Comparison of ENCODE assay signal across 1 cellular context in genomic region chr1:167629681-167630567, GRCh38.
TF ChIP-seq lines count a peak whose summit lies in the region.

A gene with protein sequence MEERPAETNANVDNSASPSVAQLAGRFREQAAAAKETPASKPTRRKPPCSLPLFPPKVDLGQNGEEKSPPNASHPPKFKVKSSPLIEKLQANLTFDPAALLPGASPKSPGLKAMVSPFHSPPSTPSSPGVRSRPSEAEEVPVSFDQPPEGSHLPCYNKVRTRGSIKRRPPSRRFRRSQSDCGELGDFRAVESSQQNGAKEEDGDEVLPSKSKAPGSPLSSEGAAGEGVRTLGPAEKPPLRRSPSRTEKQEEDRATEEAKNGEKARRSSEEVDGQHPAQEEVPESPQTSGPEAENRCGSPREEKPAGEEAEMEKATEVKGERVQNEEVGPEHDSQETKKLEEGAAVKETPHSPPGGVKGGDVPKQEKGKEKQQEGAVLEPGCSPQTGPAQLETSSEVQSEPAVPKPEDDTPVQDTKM (plus strand): TSS chr1:167630232. CDS start chr1:167630424, 192 bp downstream.

TF ChIP-seq in K562, 482 proteins besides CTCF, POLR2A, EP300 and RAD21 (continued from another document and continues in another):
- TF ChIP-seq ZKSCAN3 (CRISPR knock-in tag; IDR thresholded peaks at IDR 0.05) (no peak), HDAC2 (IDR thresholded peaks at IDR 0.05) (0 out of 2 replicates have a peak, but pooled peaks have one; percentile 23), HSF4 (CRISPR knock-in tag; IDR thresholded peaks at IDR 0.05; ENCODE audit: borderline replicate concordance) (0 out of 2 replicates have a peak, but pooled peaks have one; percentile 23), GATAD2B (IDR thresholded peaks at IDR 0.05; ENCODE audit: borderline replicate concordance) (peak; percentile 89), HNRNPK (IDR thresholded peaks at IDR 0.05; ENCODE audit: low read depth, low read length, poor library complexity, severe bottlenecking) (peak; percentile 78), HES1 (IDR thresholded peaks at IDR 0.05; ENCODE audit: low read depth) (no peak), ZNF785 (CRISPR knock-in tag; IDR thresholded peaks at IDR 0.05) (no peak), EGR1 (conservative IDR thresholded peaks at IDR 0.05) (peak; percentile 62), CBFA2T3 (IDR thresholded peaks at IDR 0.05) (no peak), MYNN (IDR thresholded peaks at IDR 0.05) (no peak), MYNN (CRISPR knock-in tag; IDR thresholded peaks at IDR 0.05) (no peak), MTF1 (CRISPR knock-in tag; IDR thresholded peaks at IDR 0.05; ENCODE audit: borderline replicate concordance) (no peak), HBP1 (CRISPR knock-in tag; IDR thresholded peaks at IDR 0.05) (no peak), LCOR (CRISPR knock-in tag; IDR thresholded peaks at IDR 0.05) (no peak), THRB (CRISPR knock-in tag; conservative IDR thresholded peaks at IDR 0.05) (no peak), ZBTB8A (IDR thresholded peaks at IDR 0.05; ENCODE audit: partially characterized antibody) (no peak), THAP12 (CRISPR knock-in tag; IDR thresholded peaks at IDR 0.05) (peak; percentile 68), ZNF316 (IDR thresholded peaks at IDR 0.05) (no peak), CHAMP1 (IDR thresholded peaks at IDR 0.05) (no peak), E2F1 (CRISPR knock-in tag; IDR thresholded peaks at IDR 0.05) (0 out of 2 replicates have a peak, but pooled peaks have one; percentile 45), NCOA4 (IDR thresholded peaks at IDR 0.05; ENCODE audit: partially characterized antibody) (no peak), BRCA1 (IDR thresholded peaks at IDR 0.05) (no peak), BRCA1 (CRISPR knock-in tag; IDR thresholded peaks at IDR 0.05) (no peak), PHB2 (IDR thresholded peaks at IDR 0.05; ENCODE audit: low read depth) (peak; percentile 40; the same call in 1 of the 2 replicates), PHF21A (IDR thresholded peaks at IDR 0.05; ENCODE audit: borderline replicate concordance, low read depth) (no peak), NFRKB (IDR thresholded peaks at IDR 0.05; ENCODE audit: low read depth) (peak; percentile 97), BRD9 (IDR thresholded peaks at IDR 0.05; ENCODE audit: low read depth, partially characterized antibody) (peak; percentile 94)
- TF ChIP-seq, protein P1, sequence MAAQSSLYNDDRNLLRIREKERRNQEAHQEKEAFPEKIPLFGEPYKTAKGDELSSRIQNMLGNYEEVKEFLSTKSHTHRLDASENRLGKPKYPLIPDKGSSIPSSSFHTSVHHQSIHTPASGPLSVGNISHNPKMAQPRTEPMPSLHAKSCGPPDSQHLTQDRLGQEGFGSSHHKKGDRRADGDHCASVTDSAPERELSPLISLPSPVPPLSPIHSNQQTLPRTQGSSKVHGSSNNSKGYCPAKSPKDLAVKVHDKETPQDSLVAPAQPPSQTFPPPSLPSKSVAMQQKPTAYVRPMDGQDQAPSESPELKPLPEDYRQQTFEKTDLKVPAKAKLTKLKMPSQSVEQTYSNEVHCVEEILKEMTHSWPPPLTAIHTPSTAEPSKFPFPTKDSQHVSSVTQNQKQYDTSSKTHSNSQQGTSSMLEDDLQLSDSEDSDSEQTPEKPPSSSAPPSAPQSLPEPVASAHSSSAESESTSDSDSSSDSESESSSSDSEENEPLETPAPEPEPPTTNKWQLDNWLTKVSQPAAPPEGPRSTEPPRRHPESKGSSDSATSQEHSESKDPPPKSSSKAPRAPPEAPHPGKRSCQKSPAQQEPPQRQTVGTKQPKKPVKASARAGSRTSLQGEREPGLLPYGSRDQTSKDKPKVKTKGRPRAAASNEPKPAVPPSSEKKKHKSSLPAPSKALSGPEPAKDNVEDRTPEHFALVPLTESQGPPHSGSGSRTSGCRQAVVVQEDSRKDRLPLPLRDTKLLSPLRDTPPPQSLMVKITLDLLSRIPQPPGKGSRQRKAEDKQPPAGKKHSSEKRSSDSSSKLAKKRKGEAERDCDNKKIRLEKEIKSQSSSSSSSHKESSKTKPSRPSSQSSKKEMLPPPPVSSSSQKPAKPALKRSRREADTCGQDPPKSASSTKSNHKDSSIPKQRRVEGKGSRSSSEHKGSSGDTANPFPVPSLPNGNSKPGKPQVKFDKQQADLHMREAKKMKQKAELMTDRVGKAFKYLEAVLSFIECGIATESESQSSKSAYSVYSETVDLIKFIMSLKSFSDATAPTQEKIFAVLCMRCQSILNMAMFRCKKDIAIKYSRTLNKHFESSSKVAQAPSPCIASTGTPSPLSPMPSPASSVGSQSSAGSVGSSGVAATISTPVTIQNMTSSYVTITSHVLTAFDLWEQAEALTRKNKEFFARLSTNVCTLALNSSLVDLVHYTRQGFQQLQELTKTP (IDR thresholded peaks at IDR 0.05; ENCODE audit: low read depth in 1 of 2, partially characterized antibody in 2 of 2) = peak; percentile 79 to 82
